ENCODE assay signal across 19 cellular contexts in genomic region chr2:26705126-26705525, GRCh38. TPM values are rescaled to one million over a fixed set of nuclear protein-coding genes. Genes with fewer than 3 reads are reported as not detected.
"Had no signal": no experiment of that assay in that cellular context is flagged by ENCODE, and none has a peak within 500 bp of the region (broad histone marks: within the 10 kb centered on the region; RNA-seq: fewer than 3 reads in every experiment).

No MANE protein-coding gene starts in this region.

- DNase-seq: activated B cell treated with CpG ODN at 0.5 μM for 24 hours; activated CD4-positive, alpha-beta T cell treated with anti-CD3 and anti-CD28 coated beads for 36 hours; activated CD4-positive, alpha-beta T cell treated with anti-CD3 and anti-CD28 coated beads, Interleukin-2, amount 50 U/mL, for 4 hours; activated CD8-positive, alpha-beta memory T cell treated with anti-CD3 and anti-CD28 coated beads for 24 hours; activated CD8-positive, alpha-beta memory T cell treated with anti-CD3 and anti-CD28 coated beads, Interleukin-2, amount 50 U/mL, for 4 hours; activated naive CD4-positive, alpha-beta T cell treated with Interleukin-2 at 50 U/mL for 16 hours; activated naive CD8-positive, alpha-beta T cell treated with anti-CD3 and anti-CD28 coated beads for 36 hours; activated T-cell treated with anti-CD3 and anti-CD28 coated beads, Interleukin-2, amount 50 U/mL, for 4 hours; caudate nucleus; effector memory CD4-positive, alpha-beta T cell; foreskin keratinocyte; nephron progenitor cell; stimulated activated CD4-positive, alpha-beta T cell treated with anti-CD3 and anti-CD28 coated beads, Interleukin-1b, Interleukin-23, amount 100 ng/mL, for 48 hours; T-helper 9 cell had no signal

- H3K9me3 ChIP-seq: left lung, SJSA1 had no signal

- H3K27ac ChIP-seq: foreskin keratinocyte, left lung, SJSA1 had no signal

- H3K36me3 ChIP-seq: left lung, SJSA1 had no signal

- H3K4me3 ChIP-seq: left lung, SJSA1 had no signal

- H3K4me1 ChIP-seq: left lung, SJSA1 had no signal

- ATAC-seq: activated CD4-positive, alpha-beta T cell treated with anti-CD3 and anti-CD28 coated beads for 36 hours; activated T-cell treated with anti-CD3 and anti-CD28 coated beads, Interleukin-2, amount 50 U/mL, for 4 hours had no signal

RNA-seq across cellular contexts. Expression of gene KCNK3, which starts 12.6 kb away (rescaled TPM):
- total RNA-seq: activated B cell treated with CpG ODN at 0.5 μM for 24 hours; activated CD4-positive, alpha-beta T cell treated with anti-CD3 and anti-CD28 coated beads for 36 hours; activated naive CD8-positive, alpha-beta T cell treated with anti-CD3 and anti-CD28 coated beads for 36 hours; activated T-helper 2 cell treated with anti-CD3 and anti-CD28 coated beads, Interferon-gamma antibody, Interleukin-2, Interleukin-4, amounts not matched to agents 10 μg/mL and 5 μg/mL and 100 μg/mL, durations not matched to agents 14 hours and 24 hours and 36 hours; dermis microvascular lymphatic vessel endothelial cell; foreskin keratinocyte; SJSA1; T-helper 1 cell treated with Interleukin-12 subunit alpha and Interleukin-12 subunit beta and Interleukin-4 antibody, amounts not matched to agents 30 ng/mL and 1 ng/mL, for 36 hours had no signal
- polyA plus RNA-seq: foreskin keratinocyte had no signal
